ENCODE assay signal across 21 cellular contexts in the genomic region with DNA sequence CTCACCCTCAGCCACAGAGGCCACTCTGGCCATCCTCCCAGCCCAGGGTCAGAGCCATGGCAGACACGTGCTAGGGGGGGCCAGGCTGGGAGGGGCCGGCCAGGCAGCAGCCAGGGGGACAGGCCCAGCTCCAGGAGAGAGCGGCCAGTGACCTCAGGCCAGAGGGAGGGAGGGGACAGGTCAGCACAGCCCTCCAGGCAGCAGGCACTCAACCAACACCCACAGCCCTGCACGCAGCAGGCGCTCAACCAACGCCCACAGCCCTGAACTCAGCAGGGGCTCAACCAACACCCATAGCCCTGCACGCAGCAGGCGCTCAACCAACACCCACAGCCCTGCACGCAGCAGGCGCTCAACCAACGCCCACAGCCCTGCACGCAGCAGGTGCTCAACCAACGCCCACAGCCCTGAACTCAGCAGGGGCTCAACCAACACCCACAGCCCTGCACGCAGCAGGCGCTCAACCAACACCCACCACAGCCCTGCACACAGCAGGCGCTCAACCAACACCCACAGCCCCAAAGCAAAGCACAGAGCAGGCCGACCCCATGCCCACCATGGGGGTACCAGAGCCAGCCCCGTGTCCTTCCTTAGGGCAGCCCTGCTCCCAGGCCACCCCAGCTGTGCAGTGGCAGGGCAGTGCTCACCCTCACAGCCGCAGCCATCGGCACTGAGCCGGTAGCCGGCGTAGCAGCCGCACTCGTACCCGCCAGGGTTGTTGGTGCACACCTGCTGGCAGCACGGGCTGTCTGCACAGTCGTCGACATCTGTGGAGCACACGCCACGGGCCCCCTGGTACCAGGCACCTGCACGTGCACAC. TPM values are rescaled to one million over a fixed set of nuclear protein-coding genes. Genes with fewer than 3 reads are reported as not detected.
A peak's percentile ranks its signal among the peaks of the same experiment; 100 is the strongest.
DNase-seq lines count a peak whose midpoint lies in the region; ATAC-seq, FAIRE-seq and TF ChIP-seq lines count a peak whose summit lies in the region.
"Had no signal": no experiment of that assay in that cellular context is flagged by ENCODE, and none has a peak within 500 bp of the region (broad histone marks: within the 10 kb centered on the region; RNA-seq: fewer than 3 reads in every experiment).

No MANE protein-coding gene starts in this region.

- peak in 1 of 2 experiments; percentile 38 for DNase-seq in A549 (ENCODE audit: low read depth in 1 of 2, low spot score in 1 of 2)
- peak; percentile 37 for DNase-seq in HCT116 (ENCODE audit: low read depth, low spot score)
- DNase-seq in RCC 7860 (ENCODE audit: low spot score), result peak; percentile 93
- peak; percentile 29 for DNase-seq in medulla oblongata (ENCODE audit: extremely low spot score)
- no peak for DNase-seq in SK-N-SH
- no peak for DNase-seq in DMS153 (lab: John Stamatoyannopoulos, UW)
- no peak for DNase-seq in effector CD4-positive, alpha-beta T cell
- DNase-seq: DND-41, GM23248, HCEC 1CT, IMR-90, Kasumi-1, MM.1S, NCI-H1105, NCI-H187, NCI-H2107, NCI-H2227 treated with DMSO at 0.1 percent for 48 hours, NCI-H524 treated with DMSO at 0.1 percent for 48 hours had no signal

- RAD21 ChIA-PET in HCT116 (lab: Charles Lee; ENCODE audit: low non-redundant PET in 1 of 2, low total read pairs in 2 of 2, uncharacterized antibody in 2 of 2, unreplicated experiment in 2 of 2), result no interaction called here

- no peak overlapping the region for H3K4me3 ChIP-seq in A549
- peak overlapping the region in 1 of 2 experiments; percentile 41; a peak in 2 of 4 replicates for H3K4me3 ChIP-seq in HCT116 (replicated peaks in 1 of 2; ENCODE audit: low read depth in 1 of 2, low read length in 2 of 2)
- H3K4me3 ChIP-seq in SK-N-SH (ENCODE audit: low read depth in 2 of 2, low read length in 1 of 2), result no peak overlapping the region
- H3K4me3 ChIP-seq: GM23248, SJSA1 had no signal

- no peak overlapping the region for H2AFZ ChIP-seq in HCT116 (ENCODE audit: low read depth, low read length, poor library complexity, severe bottlenecking)
- H2AFZ ChIP-seq in SK-N-SH (ENCODE audit: low read depth), result no peak overlapping the region
- H2AFZ ChIP-seq: GM23248 had no signal

- TF ChIP-seq RAD21 in A549 (conservative IDR thresholded peaks at IDR 0.05 in 1 of 2, IDR thresholded peaks at IDR 0.05 in 1 of 2) (no peak), HCT116 (IDR thresholded peaks at IDR 0.05; ENCODE audit: low read depth) (no peak), SK-N-SH (IDR thresholded peaks at IDR 0.05; ENCODE audit: low read length) (no peak)

- H3K27me3 ChIP-seq in HCT116 (ENCODE audit: insufficient read depth, low read length) (no peaks in the 10 kb centered on the region), SK-N-SH (ENCODE audit: insufficient read depth) (no peaks in the 10 kb centered on the region)
- H3K27me3 ChIP-seq: SJSA1 had no signal

- POLR2A ChIA-PET in A549 (lab: Yijun Ruan, JAX) (no interaction called here), HCT116 (lab: Charles Lee) (no interaction called here), SK-N-SH (lab: Yijun Ruan, JAX) (no interaction called here)

- no peaks in the 10 kb centered on the region for H3F3A ChIP-seq in SK-N-SH (replicated peaks; ENCODE audit: insufficient read depth)

- ATAC-seq in A549 (peak; percentile 28 to 46; a peak in 3 of 6 replicates), HCT116 (peak; percentile 73)

- H3K79me2 ChIP-seq in HCT116 (ENCODE audit: insufficient read depth, low read length) (no peaks in the 10 kb centered on the region), SK-N-SH (ENCODE audit: insufficient read depth) (no peaks in the 10 kb centered on the region)

- H3K4me1 ChIP-seq in A549 (peaks cover 7% of the 10 kb centered on the region; the same call in 2 of the 3 replicates), HCT116 (ENCODE audit: control insufficient read depth in 1 of 2, insufficient read depth in 2 of 2, low read length in 2 of 2) (peaks cover 15 to 55% of the 10 kb centered on the region in 2 experiments), SK-N-SH (ENCODE audit: control insufficient read depth in 1 of 2, insufficient read depth in 2 of 2, low read depth in 1 of 2, low read length in 1 of 2) (peaks cover 0 to 8% of the 10 kb centered on the region in 2 experiments; a peak in 1 of 4 replicates)

- H3K36me3 ChIP-seq in HCT116 (ENCODE audit: control insufficient read depth in 1 of 2, insufficient read depth in 2 of 2, low read length in 2 of 2), result no peaks in the 10 kb centered on the region
- no peaks in the 10 kb centered on the region for H3K36me3 ChIP-seq in SK-N-SH (replicated peaks in 1 of 2; ENCODE audit: control insufficient read depth in 1 of 2, insufficient read depth in 2 of 2, low read length in 1 of 2)
- H3K36me3 ChIP-seq: SJSA1 had no signal

- H3K9ac ChIP-seq in HCT116 (ENCODE audit: low read length) (peak overlapping the region; percentile 61), SK-N-SH (no peak overlapping the region)
- H3K9ac ChIP-seq: GM23248 had no signal

- TF ChIP-seq EP300 in A549 (IDR thresholded peaks at IDR 0.05), result no peak
- TF ChIP-seq EP300 in SK-N-SH (IDR thresholded peaks at IDR 0.05; ENCODE audit: borderline replicate concordance in 1 of 2, low read depth in 1 of 2, low read length in 1 of 2), result no peak

- H3K4me2 ChIP-seq in A549 (no peak overlapping the region), HCT116 (ENCODE audit: low read length) (peak overlapping the region; percentile 78), SK-N-SH (no peak overlapping the region)

- H3K27ac ChIP-seq in A549, result peak overlapping the region in 1 of 2 experiments; percentile 72; a peak in 3 of 6 replicates
- H3K27ac ChIP-seq in HCT116 (ENCODE audit: low read depth, low read length), result peak overlapping the region; percentile 50
- H3K27ac ChIP-seq in SK-N-SH (ENCODE audit: low read depth in 2 of 2, low read length in 1 of 2), result no peak overlapping the region
- H3K27ac ChIP-seq: GM23248, SJSA1 had no signal

- CTCF ChIA-PET in A549 (lab: Yijun Ruan, JAX), result no interaction called here
- CTCF ChIA-PET in HCT116 (lab: Charles Lee), result no interaction called here
- CTCF ChIA-PET in SK-N-SH (lab: Yijun Ruan, JAX), result interaction anchor here (0.7 to 4.5 kb wide), 2 partner anchors 8 to 105 kb away, joined by 3 to 18 read pairs; no protein-coding TSS in a partner anchor

- intact Hi-C loops in HCT116 (cut with micrococcal nuclease), result loop anchor here (2.0 kb wide), 1 partner anchor 20 kb away; no protein-coding TSS in a partner anchor

- FAIRE-seq in A549 (lab: Jason Lieb, UNC), result no peak
- peak; percentile 94 for FAIRE-seq in RCC 7860 (lab: Jason Lieb, UNC)
- FAIRE-seq: A204.1, G401.6 had no signal

- no peaks in the 10 kb centered on the region for H3K9me3 ChIP-seq in A549
- H3K9me3 ChIP-seq in HCT116 (ENCODE audit: control insufficient read depth in 1 of 2, insufficient read depth in 1 of 2, low read depth in 1 of 2, low read length in 2 of 2), result no peaks in the 10 kb centered on the region
- H3K9me3 ChIP-seq in SK-N-SH, result no peaks in the 10 kb centered on the region
- H3K9me3 ChIP-seq: SJSA1 had no signal

- no TSS peak for BruUV-seq in HCT116 (replicated peaks; lab: Mats Ljungman, UMichigan)

- no peaks in the 10 kb centered on the region for H4K20me1 ChIP-seq in HCT116 (ENCODE audit: insufficient read depth)
- H4K20me1 ChIP-seq in SK-N-SH (ENCODE audit: insufficient read depth), result no peaks in the 10 kb centered on the region

- H3K9me2 ChIP-seq in HCT116 (ENCODE audit: insufficient read depth), result no peaks in the 10 kb centered on the region
- H3K9me2 ChIP-seq in SK-N-SH, result no peaks in the 10 kb centered on the region

- no peak for TF ChIP-seq CTCF in A549 (IDR thresholded peaks at IDR 0.05)
- TF ChIP-seq CTCF in HCT116 (IDR thresholded peaks at IDR 0.05 in 2 of 3, conservative IDR thresholded peaks at IDR 0.05 in 1 of 3; ENCODE audit: borderline replicate concordance in 1 of 3, insufficient read depth in 1 of 3, low read depth in 2 of 3, low read length in 2 of 3), result no peak
- TF ChIP-seq CTCF in SK-N-SH (IDR thresholded peaks at IDR 0.05), result no peak

- 20% methylated on average over 1 of the region's 32 CpGs for WGBS in A549 (ENCODE audit: missing lambda C conversion rate)
- WGBS in SK-N-SH (ENCODE audit: low lambda C conversion rate), result 72% methylated on average over 4 of the region's 32 CpGs

- TF ChIP-seq POLR2A in A549 (IDR thresholded peaks at IDR 0.05; ENCODE audit: low read length), result no peak
- TF ChIP-seq POLR2A in HCT116 (IDR thresholded peaks at IDR 0.05; ENCODE audit: borderline replicate concordance, extremely low read depth, insufficient read depth, insufficient read length), result no peak

TF ChIP-seq in A549, 52 proteins besides CTCF, POLR2A, EP300 and RAD21 (continues in another document):
- TF ChIP-seq CHD2 (IDR thresholded peaks at IDR 0.05; ENCODE audit: low read length, partially characterized antibody) (no peak), MYC (IDR thresholded peaks at IDR 0.05; ENCODE audit: borderline replicate concordance, low read length) (no peak), EHMT2 (IDR thresholded peaks at IDR 0.05; ENCODE audit: low read depth) (no peak), PHF8 (IDR thresholded peaks at IDR 0.05; ENCODE audit: borderline replicate concordance, low read depth) (no peak), SREBF2 (IDR thresholded peaks at IDR 0.05) (no peak)

TF ChIP-seq in HCT116, 20 proteins besides CTCF, POLR2A, EP300 and RAD21:
- TF ChIP-seq EZH2phosphoT487 (IDR thresholded peaks at IDR 0.05; ENCODE audit: borderline replicate concordance) (no peak), TCF7L2 (IDR thresholded peaks at IDR 0.05; ENCODE audit: borderline replicate concordance, extremely low read depth, insufficient read depth, insufficient read length) (no peak), POLR2AphosphoS5 (IDR thresholded peaks at IDR 0.05; ENCODE audit: low read depth, low read length) (peak; percentile 29; the same call in 1 of the 2 replicates)

TF ChIP-seq in SK-N-SH, 30 proteins besides CTCF, POLR2A, EP300 and RAD21 (continues in another document):
- TF ChIP-seq, protein P1, sequence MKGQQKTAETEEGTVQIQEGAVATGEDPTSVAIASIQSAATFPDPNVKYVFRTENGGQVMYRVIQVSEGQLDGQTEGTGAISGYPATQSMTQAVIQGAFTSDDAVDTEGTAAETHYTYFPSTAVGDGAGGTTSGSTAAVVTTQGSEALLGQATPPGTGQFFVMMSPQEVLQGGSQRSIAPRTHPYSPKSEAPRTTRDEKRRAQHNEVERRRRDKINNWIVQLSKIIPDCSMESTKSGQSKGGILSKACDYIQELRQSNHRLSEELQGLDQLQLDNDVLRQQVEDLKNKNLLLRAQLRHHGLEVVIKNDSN (IDR thresholded peaks at IDR 0.05; ENCODE audit: borderline replicate concordance, low read depth), result no peak
- TF ChIP-seq TCF12 (IDR thresholded peaks at IDR 0.05), result no peak

RNA-seq across cellular contexts. Expression of gene ARHGEF16, which starts 55.9 kb away (rescaled TPM):
- polyA plus RNA-seq in A549 (2011; rRNA removed), result 1.4 and 1.7 TPM in 2 replicates
- 4.0 and 4.1 TPM in 2 replicates for polyA plus RNA-seq in A549 (2012; cell fraction: cytosol; rRNA removed)
- 9.6 and 11.9 TPM in 2 replicates for polyA plus RNA-seq in A549 (2012; cell fraction: nucleus; rRNA removed)
- 2.7 to 3.2 TPM (median 3.0 TPM) in 3 replicates for polyA plus RNA-seq in A549 (2017; fragmentation: RNase III; extraction: RNeasy Plus Mini Kit Qiagen cat#74134 plus additional on column Dnase treatment)
- polyA minus RNA-seq in A549 (2011; rRNA and poly(A)+ RNA removed), result 2.9 and 6.0 TPM in 2 replicates
- total RNA-seq in HCT116 (2021; ENCODE audit: unreplicated experiment), result 37.4 TPM
- 29.5 and 34.9 TPM in 2 replicates for polyA plus RNA-seq in HCT116 (2012)
- polyA plus RNA-seq in SK-N-SH (2012; rRNA removed), result 0.10 and 0.18 TPM in 2 replicates
- polyA plus RNA-seq in SK-N-SH (2012; cell fraction: cytosol; rRNA removed), result 0.09 and 0.12 TPM in 2 replicates
- 0.68 and 0.83 TPM in 2 replicates for polyA plus RNA-seq in SK-N-SH (2012; cell fraction: nucleus; rRNA removed)
- total RNA-seq: GM23248 had no signal
- polyA plus RNA-seq: GM23248 had no signal

Comparison
In these comparisons a context has a peak if more than half of its experiments do, and no peak if none do; other contexts are left out.
1. DNase-seq: peak in HCT116 (single experiment), RCC 7860 (single experiment) and medulla oblongata (single experiment); none in SK-N-SH (single experiment), DMS153 (single experiment) and effector CD4-positive, alpha-beta T cell (single experiment).